Comparison of ENCODE assay signal across 1 cellular context in the genomic region with DNA sequence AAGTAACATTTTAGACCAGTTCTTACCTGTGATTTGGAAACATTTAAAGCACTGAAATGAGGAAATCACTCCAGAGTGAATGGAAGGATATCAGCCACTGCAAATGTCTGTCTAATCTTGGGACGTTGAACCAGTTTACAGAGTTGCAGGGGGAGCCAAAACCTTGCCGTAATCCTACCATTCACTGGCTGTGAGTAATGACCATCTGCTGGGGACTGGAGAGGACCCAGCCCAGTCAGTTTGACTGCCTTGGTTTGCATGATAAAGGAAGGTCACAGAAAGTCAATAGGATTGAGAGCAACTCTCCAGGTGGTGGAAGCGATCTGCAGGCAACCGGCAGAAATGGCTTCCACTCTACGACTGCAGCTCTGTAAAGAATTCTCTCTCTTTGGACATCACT.
TF ChIP-seq lines count a peak whose summit lies in the region.

No MANE protein-coding gene starts in this region.

TF ChIP-seq in K562, 482 proteins besides CTCF, POLR2A, EP300 and RAD21 (continued from another document and continues in another):
- TF ChIP-seq, protein P1, sequence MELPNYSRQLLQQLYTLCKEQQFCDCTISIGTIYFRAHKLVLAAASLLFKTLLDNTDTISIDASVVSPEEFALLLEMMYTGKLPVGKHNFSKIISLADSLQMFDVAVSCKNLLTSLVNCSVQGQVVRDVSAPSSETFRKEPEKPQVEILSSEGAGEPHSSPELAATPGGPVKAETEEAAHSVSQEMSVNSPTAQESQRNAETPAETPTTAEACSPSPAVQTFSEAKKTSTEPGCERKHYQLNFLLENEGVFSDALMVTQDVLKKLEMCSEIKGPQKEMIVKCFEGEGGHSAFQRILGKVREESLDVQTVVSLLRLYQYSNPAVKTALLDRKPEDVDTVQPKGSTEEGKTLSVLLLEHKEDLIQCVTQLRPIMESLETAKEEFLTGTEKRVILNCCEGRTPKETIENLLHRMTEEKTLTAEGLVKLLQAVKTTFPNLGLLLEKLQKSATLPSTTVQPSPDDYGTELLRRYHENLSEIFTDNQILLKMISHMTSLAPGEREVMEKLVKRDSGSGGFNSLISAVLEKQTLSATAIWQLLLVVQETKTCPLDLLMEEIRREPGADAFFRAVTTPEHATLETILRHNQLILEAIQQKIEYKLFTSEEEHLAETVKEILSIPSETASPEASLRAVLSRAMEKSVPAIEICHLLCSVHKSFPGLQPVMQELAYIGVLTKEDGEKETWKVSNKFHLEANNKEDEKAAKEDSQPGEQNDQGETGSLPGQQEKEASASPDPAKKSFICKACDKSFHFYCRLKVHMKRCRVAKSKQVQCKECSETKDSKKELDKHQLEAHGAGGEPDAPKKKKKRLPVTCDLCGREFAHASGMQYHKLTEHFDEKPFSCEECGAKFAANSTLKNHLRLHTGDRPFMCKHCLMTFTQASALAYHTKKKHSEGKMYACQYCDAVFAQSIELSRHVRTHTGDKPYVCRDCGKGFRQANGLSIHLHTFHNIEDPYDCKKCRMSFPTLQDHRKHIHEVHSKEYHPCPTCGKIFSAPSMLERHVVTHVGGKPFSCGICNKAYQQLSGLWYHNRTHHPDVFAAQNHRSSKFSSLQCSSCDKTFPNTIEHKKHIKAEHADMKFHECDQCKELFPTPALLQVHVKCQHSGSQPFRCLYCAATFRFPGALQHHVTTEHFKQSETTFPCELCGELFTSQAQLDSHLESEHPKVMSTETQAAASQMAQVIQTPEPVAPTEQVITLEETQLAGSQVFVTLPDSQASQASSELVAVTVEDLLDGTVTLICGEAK (IDR thresholded peaks at IDR 0.05), result no peak
- TF ChIP-seq, protein P1 (CRISPR knock-in tag; IDR thresholded peaks at IDR 0.05), result no peak
- TF ChIP-seq SMAD1 (IDR thresholded peaks at IDR 0.05; ENCODE audit: low read depth, low read length, partially characterized antibody), result no peak
- TF ChIP-seq TBL1XR1 (IDR thresholded peaks at IDR 0.05; ENCODE audit: low read length in 2 of 2), result peak in 1 of 2 experiments; percentile 90; a peak in 3 of 4 replicates
- TF ChIP-seq, protein P2, sequence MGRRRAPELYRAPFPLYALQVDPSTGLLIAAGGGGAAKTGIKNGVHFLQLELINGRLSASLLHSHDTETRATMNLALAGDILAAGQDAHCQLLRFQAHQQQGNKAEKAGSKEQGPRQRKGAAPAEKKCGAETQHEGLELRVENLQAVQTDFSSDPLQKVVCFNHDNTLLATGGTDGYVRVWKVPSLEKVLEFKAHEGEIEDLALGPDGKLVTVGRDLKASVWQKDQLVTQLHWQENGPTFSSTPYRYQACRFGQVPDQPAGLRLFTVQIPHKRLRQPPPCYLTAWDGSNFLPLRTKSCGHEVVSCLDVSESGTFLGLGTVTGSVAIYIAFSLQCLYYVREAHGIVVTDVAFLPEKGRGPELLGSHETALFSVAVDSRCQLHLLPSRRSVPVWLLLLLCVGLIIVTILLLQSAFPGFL (CRISPR knock-in tag; IDR thresholded peaks at IDR 0.05), result no peak
- no peak for TF ChIP-seq KLF1 (tag; IDR thresholded peaks at IDR 0.05)
- no peak for TF ChIP-seq SP2 (IDR thresholded peaks at IDR 0.05; ENCODE audit: extremely low read depth, low read depth, low read length, poor library complexity, severe bottlenecking)
- peak; percentile 63; the same call in 1 of the 2 replicates for TF ChIP-seq NFATC3 (IDR thresholded peaks at IDR 0.05)
- TF ChIP-seq, protein P3, sequence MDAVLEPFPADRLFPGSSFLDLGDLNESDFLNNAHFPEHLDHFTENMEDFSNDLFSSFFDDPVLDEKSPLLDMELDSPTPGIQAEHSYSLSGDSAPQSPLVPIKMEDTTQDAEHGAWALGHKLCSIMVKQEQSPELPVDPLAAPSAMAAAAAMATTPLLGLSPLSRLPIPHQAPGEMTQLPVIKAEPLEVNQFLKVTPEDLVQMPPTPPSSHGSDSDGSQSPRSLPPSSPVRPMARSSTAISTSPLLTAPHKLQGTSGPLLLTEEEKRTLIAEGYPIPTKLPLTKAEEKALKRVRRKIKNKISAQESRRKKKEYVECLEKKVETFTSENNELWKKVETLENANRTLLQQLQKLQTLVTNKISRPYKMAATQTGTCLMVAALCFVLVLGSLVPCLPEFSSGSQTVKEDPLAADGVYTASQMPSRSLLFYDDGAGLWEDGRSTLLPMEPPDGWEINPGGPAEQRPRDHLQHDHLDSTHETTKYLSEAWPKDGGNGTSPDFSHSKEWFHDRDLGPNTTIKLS (IDR thresholded peaks at IDR 0.05; ENCODE audit: borderline replicate concordance, low read depth), result no peak
- TF ChIP-seq, protein P4, sequence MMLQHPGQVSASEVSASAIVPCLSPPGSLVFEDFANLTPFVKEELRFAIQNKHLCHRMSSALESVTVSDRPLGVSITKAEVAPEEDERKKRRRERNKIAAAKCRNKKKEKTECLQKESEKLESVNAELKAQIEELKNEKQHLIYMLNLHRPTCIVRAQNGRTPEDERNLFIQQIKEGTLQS (IDR thresholded peaks at IDR 0.05), result peak; percentile 66
- TF ChIP-seq, protein P4 (CRISPR knock-in tag; conservative IDR thresholded peaks at IDR 0.05), result 0 out of 2 replicates have a peak, but pooled peaks have one; percentile 49
- TF ChIP-seq, protein P5, sequence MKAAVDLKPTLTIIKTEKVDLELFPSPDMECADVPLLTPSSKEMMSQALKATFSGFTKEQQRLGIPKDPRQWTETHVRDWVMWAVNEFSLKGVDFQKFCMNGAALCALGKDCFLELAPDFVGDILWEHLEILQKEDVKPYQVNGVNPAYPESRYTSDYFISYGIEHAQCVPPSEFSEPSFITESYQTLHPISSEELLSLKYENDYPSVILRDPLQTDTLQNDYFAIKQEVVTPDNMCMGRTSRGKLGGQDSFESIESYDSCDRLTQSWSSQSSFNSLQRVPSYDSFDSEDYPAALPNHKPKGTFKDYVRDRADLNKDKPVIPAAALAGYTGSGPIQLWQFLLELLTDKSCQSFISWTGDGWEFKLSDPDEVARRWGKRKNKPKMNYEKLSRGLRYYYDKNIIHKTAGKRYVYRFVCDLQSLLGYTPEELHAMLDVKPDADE (conservative IDR thresholded peaks at IDR 0.05; ENCODE audit: control insufficient read depth, low read depth, low read length), result peak; percentile 89
- TF ChIP-seq ZNF77 (CRISPR knock-in tag; IDR thresholded peaks at IDR 0.05), result no peak
- TF ChIP-seq RBM17 (IDR thresholded peaks at IDR 0.05; ENCODE audit: borderline replicate concordance, low read depth, low read length), result no peak
- no peak for TF ChIP-seq POLR2G (IDR thresholded peaks at IDR 0.05; ENCODE audit: low read depth, low read length)
- no peak for TF ChIP-seq ZNF133 (CRISPR knock-in tag; IDR thresholded peaks at IDR 0.05)
- TF ChIP-seq KAT8 (IDR thresholded peaks at IDR 0.05; ENCODE audit: low read depth), result no peak
- peak; percentile 89 for TF ChIP-seq ZNF766 (CRISPR knock-in tag; conservative IDR thresholded peaks at IDR 0.05)
- peak; percentile 47; the same call in 1 of the 2 replicates for TF ChIP-seq CBX1 (IDR thresholded peaks at IDR 0.05; ENCODE audit: low read depth)
- TF ChIP-seq SMAD4 (CRISPR knock-in tag; conservative IDR thresholded peaks at IDR 0.05), result peak; percentile 95
- no peak for TF ChIP-seq HMG20A (CRISPR knock-in tag; conservative IDR thresholded peaks at IDR 0.05)
- TF ChIP-seq, protein P6, sequence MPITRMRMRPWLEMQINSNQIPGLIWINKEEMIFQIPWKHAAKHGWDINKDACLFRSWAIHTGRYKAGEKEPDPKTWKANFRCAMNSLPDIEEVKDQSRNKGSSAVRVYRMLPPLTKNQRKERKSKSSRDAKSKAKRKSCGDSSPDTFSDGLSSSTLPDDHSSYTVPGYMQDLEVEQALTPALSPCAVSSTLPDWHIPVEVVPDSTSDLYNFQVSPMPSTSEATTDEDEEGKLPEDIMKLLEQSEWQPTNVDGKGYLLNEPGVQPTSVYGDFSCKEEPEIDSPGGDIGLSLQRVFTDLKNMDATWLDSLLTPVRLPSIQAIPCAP (CRISPR knock-in tag; IDR thresholded peaks at IDR 0.05; ENCODE audit: borderline replicate concordance), result no peak
- TF ChIP-seq, protein P7, sequence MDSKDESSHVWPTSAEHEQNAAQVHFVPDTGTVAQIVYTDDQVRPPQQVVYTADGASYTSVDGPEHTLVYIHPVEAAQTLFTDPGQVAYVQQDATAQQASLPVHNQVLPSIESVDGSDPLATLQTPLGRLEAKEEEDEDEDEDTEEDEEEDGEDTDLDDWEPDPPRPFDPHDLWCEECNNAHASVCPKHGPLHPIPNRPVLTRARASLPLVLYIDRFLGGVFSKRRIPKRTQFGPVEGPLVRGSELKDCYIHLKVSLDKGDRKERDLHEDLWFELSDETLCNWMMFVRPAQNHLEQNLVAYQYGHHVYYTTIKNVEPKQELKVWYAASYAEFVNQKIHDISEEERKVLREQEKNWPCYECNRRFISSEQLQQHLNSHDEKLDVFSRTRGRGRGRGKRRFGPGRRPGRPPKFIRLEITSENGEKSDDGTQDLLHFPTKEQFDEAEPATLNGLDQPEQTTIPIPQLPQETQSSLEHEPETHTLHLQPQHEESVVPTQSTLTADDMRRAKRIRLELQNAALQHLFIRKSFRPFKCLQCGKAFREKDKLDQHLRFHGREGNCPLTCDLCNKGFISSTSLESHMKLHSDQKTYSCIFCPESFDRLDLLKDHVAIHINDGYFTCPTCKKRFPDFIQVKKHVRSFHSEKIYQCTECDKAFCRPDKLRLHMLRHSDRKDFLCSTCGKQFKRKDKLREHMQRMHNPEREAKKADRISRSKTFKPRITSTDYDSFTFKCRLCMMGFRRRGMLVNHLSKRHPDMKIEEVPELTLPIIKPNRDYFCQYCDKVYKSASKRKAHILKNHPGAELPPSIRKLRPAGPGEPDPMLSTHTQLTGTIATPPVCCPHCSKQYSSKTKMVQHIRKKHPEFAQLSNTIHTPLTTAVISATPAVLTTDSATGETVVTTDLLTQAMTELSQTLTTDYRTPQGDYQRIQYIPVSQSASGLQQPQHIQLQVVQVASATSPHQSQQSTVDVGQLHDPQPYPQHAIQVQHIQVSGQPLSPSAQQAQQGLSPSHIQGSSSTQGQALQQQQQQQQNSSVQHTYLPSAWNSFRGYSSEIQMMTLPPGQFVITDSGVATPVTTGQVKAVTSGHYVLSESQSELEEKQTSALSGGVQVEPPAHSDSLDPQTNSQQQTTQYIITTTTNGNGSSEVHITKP (IDR thresholded peaks at IDR 0.05; ENCODE audit: partially characterized antibody), result peak; percentile 97
- TF ChIP-seq CCNT2 (IDR thresholded peaks at IDR 0.05; ENCODE audit: borderline replicate concordance, extremely low read depth, insufficient read length, low read depth, low read length), result peak; percentile 78
- no peak for TF ChIP-seq PTRF (tag; IDR thresholded peaks at IDR 0.05)
- TF ChIP-seq, protein P8, sequence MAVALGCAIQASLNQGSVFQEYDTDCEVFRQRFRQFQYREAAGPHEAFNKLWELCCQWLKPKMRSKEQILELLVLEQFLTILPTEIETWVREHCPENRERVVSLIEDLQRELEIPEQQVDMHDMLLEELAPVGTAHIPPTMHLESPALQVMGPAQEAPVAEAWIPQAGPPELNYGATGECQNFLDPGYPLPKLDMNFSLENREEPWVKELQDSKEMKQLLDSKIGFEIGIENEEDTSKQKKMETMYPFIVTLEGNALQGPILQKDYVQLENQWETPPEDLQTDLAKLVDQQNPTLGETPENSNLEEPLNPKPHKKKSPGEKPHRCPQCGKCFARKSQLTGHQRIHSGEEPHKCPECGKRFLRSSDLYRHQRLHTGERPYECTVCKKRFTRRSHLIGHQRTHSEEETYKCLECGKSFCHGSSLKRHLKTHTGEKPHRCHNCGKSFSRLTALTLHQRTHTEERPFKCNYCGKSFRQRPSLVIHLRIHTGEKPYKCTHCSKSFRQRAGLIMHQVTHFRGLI (CRISPR knock-in tag; IDR thresholded peaks at IDR 0.05), result no peak
- TF ChIP-seq ARNT (IDR thresholded peaks at IDR 0.05), result peak; percentile 41 to 91; a peak in 3 of 4 replicates
- TF ChIP-seq CEBPB (tag; IDR thresholded peaks at IDR 0.05), result peak; percentile 71
- no peak for TF ChIP-seq MCM2 (IDR thresholded peaks at IDR 0.05; ENCODE audit: low read depth)
- peak; percentile 78 for TF ChIP-seq JUND (IDR thresholded peaks at IDR 0.05; ENCODE audit: borderline replicate concordance, low read depth, low read length)
- TF ChIP-seq JUND (tag; IDR thresholded peaks at IDR 0.05; ENCODE audit: borderline replicate concordance, low read depth, low read length), result peak; percentile 74; the same call in 1 of the 3 replicates
- TF ChIP-seq ZNF431 (CRISPR knock-in tag; IDR thresholded peaks at IDR 0.05), result peak; percentile 62; the same call in 1 of the 2 replicates
- TF ChIP-seq, protein P9, sequence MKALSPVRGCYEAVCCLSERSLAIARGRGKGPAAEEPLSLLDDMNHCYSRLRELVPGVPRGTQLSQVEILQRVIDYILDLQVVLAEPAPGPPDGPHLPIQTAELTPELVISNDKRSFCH (CRISPR knock-in tag; IDR thresholded peaks at IDR 0.05), result no peak
- TF ChIP-seq, protein P9 (tag; IDR thresholded peaks at IDR 0.05), result peak; percentile 87
- TF ChIP-seq OTX1 (CRISPR knock-in tag; IDR thresholded peaks at IDR 0.05), result no peak
